In genomic region chr16:67191410-67191994, GRCh38 we compare ENCODE assay signal across 1 cellular context.
TF ChIP-seq lines count a peak whose summit lies in the region.

No MANE protein-coding gene starts in this region.

TF ChIP-seq in GM23338, 12 proteins besides CTCF, POLR2A, EP300 and RAD21 (continued from another document):
- TF ChIP-seq, protein P1, sequence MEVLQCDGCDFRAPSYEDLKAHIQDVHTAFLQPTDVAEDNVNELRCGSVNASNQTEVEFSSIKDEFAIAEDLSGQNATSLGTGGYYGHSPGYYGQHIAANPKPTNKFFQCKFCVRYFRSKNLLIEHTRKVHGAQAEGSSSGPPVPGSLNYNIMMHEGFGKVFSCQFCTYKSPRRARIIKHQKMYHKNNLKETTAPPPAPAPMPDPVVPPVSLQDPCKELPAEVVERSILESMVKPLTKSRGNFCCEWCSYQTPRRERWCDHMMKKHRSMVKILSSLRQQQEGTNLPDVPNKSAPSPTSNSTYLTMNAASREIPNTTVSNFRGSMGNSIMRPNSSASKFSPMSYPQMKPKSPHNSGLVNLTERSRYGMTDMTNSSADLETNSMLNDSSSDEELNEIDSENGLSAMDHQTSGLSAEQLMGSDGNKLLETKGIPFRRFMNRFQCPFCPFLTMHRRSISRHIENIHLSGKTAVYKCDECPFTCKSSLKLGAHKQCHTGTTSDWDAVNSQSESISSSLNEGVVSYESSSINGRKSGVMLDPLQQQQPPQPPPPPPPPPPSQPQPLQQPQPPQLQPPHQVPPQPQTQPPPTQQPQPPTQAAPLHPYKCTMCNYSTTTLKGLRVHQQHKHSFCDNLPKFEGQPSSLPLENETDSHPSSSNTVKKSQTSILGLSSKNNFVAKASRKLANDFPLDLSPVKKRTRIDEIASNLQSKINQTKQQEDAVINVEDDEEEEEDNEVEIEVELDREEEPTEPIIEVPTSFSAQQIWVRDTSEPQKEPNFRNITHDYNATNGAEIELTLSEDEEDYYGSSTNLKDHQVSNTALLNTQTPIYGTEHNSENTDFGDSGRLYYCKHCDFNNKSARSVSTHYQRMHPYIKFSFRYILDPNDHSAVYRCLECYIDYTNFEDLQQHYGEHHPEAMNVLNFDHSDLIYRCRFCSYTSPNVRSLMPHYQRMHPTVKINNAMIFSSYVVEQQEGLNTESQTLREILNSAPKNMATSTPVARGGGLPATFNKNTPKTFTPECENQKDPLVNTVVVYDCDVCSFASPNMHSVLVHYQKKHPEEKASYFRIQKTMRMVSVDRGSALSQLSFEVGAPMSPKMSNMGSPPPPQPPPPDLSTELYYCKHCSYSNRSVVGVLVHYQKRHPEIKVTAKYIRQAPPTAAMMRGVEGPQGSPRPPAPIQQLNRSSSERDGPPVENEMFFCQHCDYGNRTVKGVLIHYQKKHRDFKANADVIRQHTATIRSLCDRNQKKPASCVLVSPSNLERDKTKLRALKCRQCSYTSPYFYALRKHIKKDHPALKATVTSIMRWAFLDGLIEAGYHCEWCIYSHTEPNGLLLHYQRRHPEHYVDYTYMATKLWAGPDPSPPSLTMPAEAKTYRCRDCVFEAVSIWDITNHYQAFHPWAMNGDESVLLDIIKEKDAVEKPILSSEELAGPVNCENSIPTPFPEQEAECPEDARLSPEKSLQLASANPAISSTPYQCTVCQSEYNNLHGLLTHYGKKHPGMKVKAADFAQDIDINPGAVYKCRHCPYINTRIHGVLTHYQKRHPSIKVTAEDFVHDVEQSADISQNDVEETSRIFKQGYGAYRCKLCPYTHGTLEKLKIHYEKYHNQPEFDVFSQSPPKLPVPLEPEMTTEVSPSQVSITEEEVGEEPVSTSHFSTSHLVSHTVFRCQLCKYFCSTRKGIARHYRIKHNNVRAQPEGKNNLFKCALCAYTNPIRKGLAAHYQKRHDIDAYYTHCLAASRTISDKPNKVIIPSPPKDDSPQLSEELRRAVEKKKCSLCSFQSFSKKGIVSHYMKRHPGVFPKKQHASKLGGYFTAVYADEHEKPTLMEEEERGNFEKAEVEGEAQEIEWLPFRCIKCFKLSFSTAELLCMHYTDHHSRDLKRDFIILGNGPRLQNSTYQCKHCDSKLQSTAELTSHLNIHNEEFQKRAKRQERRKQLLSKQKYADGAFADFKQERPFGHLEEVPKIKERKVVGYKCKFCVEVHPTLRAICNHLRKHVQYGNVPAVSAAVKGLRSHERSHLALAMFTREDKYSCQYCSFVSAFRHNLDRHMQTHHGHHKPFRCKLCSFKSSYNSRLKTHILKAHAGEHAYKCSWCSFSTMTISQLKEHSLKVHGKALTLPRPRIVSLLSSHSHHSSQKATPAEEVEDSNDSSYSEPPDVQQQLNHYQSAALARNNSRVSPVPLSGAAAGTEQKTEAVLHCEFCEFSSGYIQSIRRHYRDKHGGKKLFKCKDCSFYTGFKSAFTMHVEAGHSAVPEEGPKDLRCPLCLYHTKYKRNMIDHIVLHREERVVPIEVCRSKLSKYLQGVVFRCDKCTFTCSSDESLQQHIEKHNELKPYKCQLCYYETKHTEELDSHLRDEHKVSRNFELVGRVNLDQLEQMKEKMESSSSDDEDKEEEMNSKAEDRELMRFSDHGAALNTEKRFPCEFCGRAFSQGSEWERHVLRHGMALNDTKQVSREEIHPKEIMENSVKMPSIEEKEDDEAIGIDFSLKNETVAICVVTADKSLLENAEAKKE (CRISPR knock-in tag; IDR thresholded peaks at IDR 0.05), result no peak
